ENCODE assay signal across 10 cellular contexts in genomic region chr3:17070560-17070959, GRCh38.
DNase-seq lines count a peak whose midpoint lies in the region; ATAC-seq and TF ChIP-seq lines count a peak whose summit lies in the region.
"Had no signal": no experiment of that assay in that cellular context is flagged by ENCODE, and none has a peak within 500 bp of the region (broad histone marks: within the 10 kb centered on the region; RNA-seq: fewer than 3 reads in every experiment).

No MANE protein-coding gene starts in this region.

- TF ChIP-seq CTCF in GM23338 (conservative IDR thresholded peaks at IDR 0.05; ENCODE audit: low read depth in 2 of 2) (no peak), cardiac fibroblast (IDR thresholded peaks at IDR 0.05; ENCODE audit: low read depth, low read length) (no peak), nephron progenitor cell (IDR thresholded peaks at IDR 0.05) (no peak), vagina (IDR thresholded peaks at IDR 0.05) (no peak), GM20000 (IDR thresholded peaks at IDR 0.05; ENCODE audit: extremely low read depth, missing control alignments) (no peak), osteocyte (IDR thresholded peaks at IDR 0.05) (no peak)

- no peak overlapping the region for H2AFZ ChIP-seq in GM23338

- 0 out of 2 replicates have a peak overlapping the region, but pooled peaks have one; percentile 51 for H3K4me2 ChIP-seq in GM23338

- 0 out of 2 replicates have a peak, but pooled peaks cover 5% of the 10 kb centered on the region for H3K9me2 ChIP-seq in GM23338 (ENCODE audit: insufficient read depth)

- H3K4me3 ChIP-seq in GM23338 (no peak overlapping the region), cardiac fibroblast (replicated peaks in 1 of 2; ENCODE audit: low read depth in 2 of 2, low read length in 2 of 2) (no peak overlapping the region), vagina (no peak overlapping the region)

- peak; percentile 57 for DNase-seq in GM23338 (ENCODE audit: low spot score)
- DNase-seq in NCI-H2171 treated with DMSO at 0.1 percent for 48 hours (lab: John Stamatoyannopoulos, UW): peak; percentile 84
- DNase-seq in cardiac fibroblast (ENCODE audit: low read depth in 2 of 2): peak; percentile 27 to 55
- DNase-seq in nephron progenitor cell: no peak
- no peak for DNase-seq in stimulated activated CD8-positive, alpha-beta memory T cell treated with anti-CD3 and anti-CD28 coated beads, Interleukin-4, amount 100 ng/mL, for 48 hours
- DNase-seq in vagina (ENCODE audit: extremely low spot score in 2 of 2): no peak
- DNase-seq in GM20000 (ENCODE audit: low spot score): no peak
- no peak for DNase-seq in osteocyte (ENCODE audit: extremely low spot score, unreplicated experiment)
- DNase-seq: activated CD4-positive, alpha-beta T cell treated with anti-CD3 and anti-CD28 coated beads, Interleukin-2, amount 50 U/mL, for 4 hours; NCI-H1436 treated with DMSO at 0.1 percent for 48 hours had no signal

- peak; percentile 97 for ATAC-seq in GM23338

- H3F3A ChIP-seq in GM23338 (replicated peaks; ENCODE audit: low read depth): no peaks in the 10 kb centered on the region

- no peaks in the 10 kb centered on the region for H3K9me3 ChIP-seq in vagina

- no peaks in the 10 kb centered on the region; the same call in 2 of the 3 replicates for H3K36me3 Mint-ChIP-seq in GM23338 (ENCODE audit: low read depth)
- H3K36me3 Mint-ChIP-seq in nephron progenitor cell (ENCODE audit: low read depth): no peaks in the 10 kb centered on the region
- H3K36me3 Mint-ChIP-seq in osteocyte (ENCODE audit: unreplicated experiment): peaks cover 2% of the 10 kb centered on the region

- no peak overlapping the region for H3K27ac ChIP-seq in GM23338 (ENCODE audit: low read depth)
- H3K27ac ChIP-seq in vagina: no peak overlapping the region

- intact Hi-C loops in vagina (cut with DNase I): no loop called here

- H3K27me3 Mint-ChIP-seq in GM23338 (ENCODE audit: insufficient read depth, low read depth, poor library complexity) (peaks cover 2% of the 10 kb centered on the region), nephron progenitor cell (ENCODE audit: low read depth, poor library complexity) (peaks cover 5% of the 10 kb centered on the region), osteocyte (ENCODE audit: unreplicated experiment) (no peaks in the 10 kb centered on the region)

- no peaks in the 10 kb centered on the region for H3K79me2 ChIP-seq in GM23338 (replicated peaks; ENCODE audit: insufficient read depth)

- H3K9me3 Mint-ChIP-seq in GM23338 (no peaks in the 10 kb centered on the region), nephron progenitor cell (no peaks in the 10 kb centered on the region), osteocyte (ENCODE audit: unreplicated experiment) (no peaks in the 10 kb centered on the region)

- no peaks in the 10 kb centered on the region for H4K20me1 ChIP-seq in GM23338 (replicated peaks; ENCODE audit: insufficient read depth)

- H3K4me3 Mint-ChIP-seq in GM23338 (no peak overlapping the region; the same call in 2 of the 3 replicates), nephron progenitor cell (no peak overlapping the region), osteocyte (ENCODE audit: unreplicated experiment) (no peak overlapping the region)

- H3K27me3 ChIP-seq in GM23338 (ENCODE audit: insufficient read depth) (no peaks in the 10 kb centered on the region), vagina (no peaks in the 10 kb centered on the region)

- H3K27ac Mint-ChIP-seq in GM23338 (peak overlapping the region; percentile 88; the same call in 1 of the 2 replicates), nephron progenitor cell (peak overlapping the region; percentile 17), osteocyte (ENCODE audit: unreplicated experiment) (no peak overlapping the region)

- TF ChIP-seq POLR2A in vagina (IDR thresholded peaks at IDR 0.05): no peak

- peaks cover 28% of the 10 kb centered on the region for H3K4me1 ChIP-seq in GM23338 (ENCODE audit: insufficient read depth)
- peaks cover 8% of the 10 kb centered on the region for H3K4me1 ChIP-seq in vagina

- peaks cover 33% of the 10 kb centered on the region for H3K4me1 Mint-ChIP-seq in GM23338
- H3K4me1 Mint-ChIP-seq in nephron progenitor cell: peaks cover 48% of the 10 kb centered on the region
- peaks cover 35% of the 10 kb centered on the region for H3K4me1 Mint-ChIP-seq in osteocyte (ENCODE audit: unreplicated experiment)

- H3K36me3 ChIP-seq in GM23338 (ENCODE audit: insufficient read depth): no peaks in the 10 kb centered on the region
- H3K36me3 ChIP-seq in vagina: no peaks in the 10 kb centered on the region

TF ChIP-seq in GM23338, 12 proteins besides CTCF, POLR2A, EP300 and RAD21:
- TF ChIP-seq EZH2phosphoT487 (IDR thresholded peaks at IDR 0.05; ENCODE audit: unreplicated experiment): no peak
- TF ChIP-seq NANOG (IDR thresholded peaks at IDR 0.05; ENCODE audit: borderline replicate concordance): 0 out of 2 replicates have a peak, but pooled peaks have one; percentile 16

Comparison
In these comparisons a context has a peak if more than half of its experiments do, and no peak if none do; other contexts are left out.
1. DNase-seq: peak in GM23338 (single experiment), NCI-H2171 treated with DMSO at 0.1 percent for 48 hours (single experiment) and cardiac fibroblast (2 of 2); none in nephron progenitor cell (single experiment), stimulated activated CD8-positive, alpha-beta memory T cell treated with anti-CD3 and anti-CD28 coated beads, Interleukin-4, amount 100 ng/mL, for 48 hours (single experiment), vagina (0 of 2), GM20000 (single experiment) and osteocyte (single experiment).